Comparison of ENCODE assay signal across 8 cellular contexts in the genomic region with DNA sequence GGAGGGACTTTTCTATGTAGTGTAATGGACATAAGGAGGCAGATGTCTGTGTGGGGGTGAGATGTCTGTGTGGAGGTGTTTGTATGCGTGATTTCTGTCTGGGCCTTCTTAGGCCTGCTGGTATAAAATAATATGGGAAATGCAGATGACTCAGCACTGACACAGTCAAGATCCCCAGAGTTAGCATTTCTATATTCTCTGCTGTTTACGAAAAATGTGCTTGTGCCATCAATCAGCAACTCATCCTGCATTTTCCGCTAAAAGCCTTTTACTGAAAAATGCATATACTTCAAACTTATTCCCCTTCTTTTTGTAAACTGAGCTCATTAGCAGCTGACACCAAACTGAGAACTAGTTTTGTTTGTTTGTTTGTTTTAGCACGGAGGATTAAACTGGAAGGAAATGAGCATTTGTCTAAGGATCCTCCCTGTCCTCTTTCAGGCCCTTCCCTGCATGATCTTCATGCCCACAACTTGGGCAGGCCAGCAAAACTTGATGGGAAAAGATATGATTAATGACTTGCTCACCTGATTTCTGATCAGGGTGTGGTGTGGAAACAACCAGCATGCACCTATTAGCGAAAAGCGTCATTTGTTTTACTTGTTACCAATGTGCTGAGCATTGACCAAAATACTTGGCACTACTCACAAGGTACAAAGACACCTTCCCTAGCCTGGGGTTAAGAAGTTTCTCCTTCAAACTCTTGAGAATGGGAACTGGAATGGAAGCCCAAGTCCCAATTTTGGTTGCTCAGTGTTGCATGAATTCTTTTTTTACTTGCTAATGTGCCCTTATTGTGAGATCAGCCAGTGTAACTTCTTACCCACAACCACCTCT.
DNase-seq lines count a peak whose midpoint lies in the region; ATAC-seq and TF ChIP-seq lines count a peak whose summit lies in the region.

No MANE protein-coding gene starts in this region.

- BruUV-seq in Calu3 (replicated peaks; lab: Mats Ljungman, UMichigan): TSS peak; percentile 49

- H3K27me3 ChIP-seq in body of pancreas: no peaks in the 10 kb centered on the region

- H3K9me3 Mint-ChIP-seq in Calu3 (ENCODE audit: low read depth, unreplicated experiment) (no peaks in the 10 kb centered on the region), IgD-negative memory B cell (no peaks in the 10 kb centered on the region), chondrocyte (ENCODE audit: low read depth) (no peaks in the 10 kb centered on the region)
- no peaks in the 10 kb centered on the region for H3K9me3 Mint-ChIP-seq in naive thymus-derived CD8-positive, alpha-beta T cell

- DNase-seq in Calu3 (no peak), chondrocyte (ENCODE audit: low spot score) (no peak), body of pancreas (no peak), NCI-H1092 (lab: John Stamatoyannopoulos, UW) (no peak), retina (no peak)
- no peak for DNase-seq in naive thymus-derived CD8-positive, alpha-beta T cell
- DNase-seq in effector CD4-positive, alpha-beta T cell: no peak

- H3K4me1 Mint-ChIP-seq in Calu3 (ENCODE audit: low read depth, unreplicated experiment) (peaks cover 35% of the 10 kb centered on the region), IgD-negative memory B cell (peaks cover 28 to 36% (median 33%) of the 10 kb centered on the region in 3 donors), chondrocyte (ENCODE audit: low read depth) (peaks cover 35% of the 10 kb centered on the region)
- peaks cover 20 to 41% (median 38%) of the 10 kb centered on the region in 4 donors for H3K4me1 Mint-ChIP-seq in naive thymus-derived CD8-positive, alpha-beta T cell

- TF ChIP-seq CTCF in Calu3 (IDR thresholded peaks at IDR 0.05; ENCODE audit: unreplicated experiment) (no peak), chondrocyte (IDR thresholded peaks at IDR 0.05) (no peak), body of pancreas (IDR thresholded peaks at IDR 0.05) (no peak)

- no peaks in the 10 kb centered on the region for H3K9me3 ChIP-seq in body of pancreas

- peak overlapping the region in 1 of 4 donors; percentile 43 for H3K27ac ChIP-seq in body of pancreas

- intact Hi-C loops in Calu3 (cut with micrococcal nuclease; ENCODE audit: unreplicated experiment) (loop anchor here (2.0 kb wide), 1 partner anchor 29 kb away; no protein-coding TSS in a partner anchor), body of pancreas (cut with DNase I) (loop anchor here (5.0 to 10.0 kb wide), 2 partner anchors 81 to 154 kb away; no protein-coding TSS in a partner anchor)

- no peak for ATAC-seq in naive thymus-derived CD8-positive, alpha-beta T cell
- no peak for ATAC-seq in body of pancreas

- no peaks in the 10 kb centered on the region for H3K27me3 Mint-ChIP-seq in Calu3 (ENCODE audit: unreplicated experiment)
- H3K27me3 Mint-ChIP-seq in IgD-negative memory B cell: no peaks in the 10 kb centered on the region
- H3K27me3 Mint-ChIP-seq in chondrocyte (ENCODE audit: low read depth): no peaks in the 10 kb centered on the region
- peaks cover 0 to 2% (median 0%) of the 10 kb centered on the region in 5 donors for H3K27me3 Mint-ChIP-seq in naive thymus-derived CD8-positive, alpha-beta T cell

- no peak overlapping the region for H3K4me3 ChIP-seq in body of pancreas

- 71 to 83% methylated on average over 6 of the region's 6 CpGs for WGBS in body of pancreas, 2 donors

- H3K4me1 ChIP-seq in body of pancreas: peaks cover 30% of the 10 kb centered on the region

- H3K36me3 ChIP-seq in body of pancreas (replicated peaks in 1 of 2; ENCODE audit: insufficient read depth in 1 of 2, low read depth in 2 of 2): no peaks in the 10 kb centered on the region

- no peak for TF ChIP-seq POLR2A in body of pancreas (IDR thresholded peaks at IDR 0.05)

- H3K4me3 Mint-ChIP-seq in Calu3 (ENCODE audit: low read depth, unreplicated experiment) (no peak overlapping the region), IgD-negative memory B cell (peak overlapping the region; percentile 64 to 90 (median 79)), chondrocyte (ENCODE audit: unreplicated experiment) (peak overlapping the region; percentile 75)
- H3K4me3 Mint-ChIP-seq in naive thymus-derived CD8-positive, alpha-beta T cell: peak overlapping the region in 9 of 10 donors; percentile 60 to 86 (median 76)

- CTCF ChIA-PET in Calu3 (lab: Charles Lee): interaction anchor here (0.8 to 3.2 kb wide), 4 partner anchors 24 to 88 kb away, joined by 3 to 20 read pairs (median 4); no protein-coding TSS in a partner anchor

- peaks cover 4% of the 10 kb centered on the region for H3K36me3 Mint-ChIP-seq in Calu3 (ENCODE audit: insufficient read depth, unreplicated experiment)
- no peaks in the 10 kb centered on the region for H3K36me3 Mint-ChIP-seq in IgD-negative memory B cell
- no peaks in the 10 kb centered on the region for H3K36me3 Mint-ChIP-seq in chondrocyte (ENCODE audit: low read depth)
- no peaks in the 10 kb centered on the region for H3K36me3 Mint-ChIP-seq in naive thymus-derived CD8-positive, alpha-beta T cell

- H3K27ac Mint-ChIP-seq in Calu3 (ENCODE audit: unreplicated experiment) (no peak overlapping the region), IgD-negative memory B cell (peak overlapping the region; percentile 7 to 69 (median 65)), chondrocyte (ENCODE audit: unreplicated experiment) (peak overlapping the region; percentile 95)
- peak overlapping the region in 9 of 10 donors; percentile 7 to 88 (median 66) for H3K27ac Mint-ChIP-seq in naive thymus-derived CD8-positive, alpha-beta T cell

- POLR2A ChIA-PET in naive thymus-derived CD8-positive, alpha-beta T cell (lab: Charles Lee): interaction anchor here (0.6 kb wide), 1 partner anchor 399 kb away, joined by 4 read pairs; no protein-coding TSS in a partner anchor
